1 cellular context compared by ENCODE assay signal in the genomic region with DNA sequence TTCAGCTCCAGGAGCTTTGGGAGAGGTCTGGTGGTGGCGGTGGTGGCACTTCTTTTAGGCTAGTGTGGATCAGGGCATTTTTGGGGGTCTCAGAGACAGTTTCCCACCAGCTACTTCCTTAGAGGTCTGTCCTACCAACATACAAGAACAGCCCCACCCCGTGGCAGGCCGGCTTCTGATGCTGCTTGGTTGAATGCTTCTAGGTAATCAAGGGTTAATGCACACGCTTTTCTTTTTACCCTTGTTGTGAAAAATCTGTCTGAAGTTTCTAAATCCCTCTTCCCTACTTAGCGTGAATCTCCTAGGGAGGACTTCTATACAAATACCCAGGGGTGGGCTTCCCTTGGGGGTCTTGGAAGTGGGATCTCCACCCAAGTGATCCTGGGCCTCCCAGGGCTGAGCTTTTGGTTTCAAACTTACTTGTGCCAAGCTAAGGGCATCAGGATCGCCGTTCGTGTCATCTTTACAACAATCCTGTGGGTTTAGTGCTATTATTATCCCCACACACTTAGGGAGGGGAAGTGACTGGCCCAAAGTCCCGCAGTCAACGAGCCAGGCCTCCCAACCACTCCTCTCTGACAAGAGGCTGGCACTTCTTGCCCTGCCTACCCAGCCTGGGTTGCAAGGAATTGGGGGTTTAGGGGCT.
TF ChIP-seq lines count a peak whose summit lies in the region.

No MANE protein-coding gene starts in this region.

TF ChIP-seq in HCT116, 20 proteins besides CTCF, POLR2A, EP300 and RAD21 (continued from another document):
- TF ChIP-seq, protein P1, sequence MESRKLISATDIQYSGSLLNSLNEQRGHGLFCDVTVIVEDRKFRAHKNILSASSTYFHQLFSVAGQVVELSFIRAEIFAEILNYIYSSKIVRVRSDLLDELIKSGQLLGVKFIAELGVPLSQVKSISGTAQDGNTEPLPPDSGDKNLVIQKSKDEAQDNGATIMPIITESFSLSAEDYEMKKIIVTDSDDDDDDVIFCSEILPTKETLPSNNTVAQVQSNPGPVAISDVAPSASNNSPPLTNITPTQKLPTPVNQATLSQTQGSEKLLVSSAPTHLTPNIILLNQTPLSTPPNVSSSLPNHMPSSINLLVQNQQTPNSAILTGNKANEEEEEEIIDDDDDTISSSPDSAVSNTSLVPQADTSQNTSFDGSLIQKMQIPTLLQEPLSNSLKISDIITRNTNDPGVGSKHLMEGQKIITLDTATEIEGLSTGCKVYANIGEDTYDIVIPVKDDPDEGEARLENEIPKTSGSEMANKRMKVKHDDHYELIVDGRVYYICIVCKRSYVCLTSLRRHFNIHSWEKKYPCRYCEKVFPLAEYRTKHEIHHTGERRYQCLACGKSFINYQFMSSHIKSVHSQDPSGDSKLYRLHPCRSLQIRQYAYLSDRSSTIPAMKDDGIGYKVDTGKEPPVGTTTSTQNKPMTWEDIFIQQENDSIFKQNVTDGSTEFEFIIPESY (IDR thresholded peaks at IDR 0.05; ENCODE audit: extremely low read depth, insufficient replicate concordance, low read length), result no peak
- TF ChIP-seq ELF1 (IDR thresholded peaks at IDR 0.05; ENCODE audit: borderline replicate concordance, low read depth), result no peak
- TF ChIP-seq, protein P2, sequence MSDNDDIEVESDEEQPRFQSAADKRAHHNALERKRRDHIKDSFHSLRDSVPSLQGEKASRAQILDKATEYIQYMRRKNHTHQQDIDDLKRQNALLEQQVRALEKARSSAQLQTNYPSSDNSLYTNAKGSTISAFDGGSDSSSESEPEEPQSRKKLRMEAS (IDR thresholded peaks at IDR 0.05), result no peak
- TF ChIP-seq ZFX (IDR thresholded peaks at IDR 0.05), result no peak
- no peak for TF ChIP-seq ZNF274 (IDR thresholded peaks at IDR 0.05; ENCODE audit: low read depth, low read length)
- TF ChIP-seq CBX3 (IDR thresholded peaks at IDR 0.05; ENCODE audit: low read depth), result no peak
- no peak for TF ChIP-seq EGR1 (IDR thresholded peaks at IDR 0.05; ENCODE audit: low read depth)
- no peak for TF ChIP-seq SIN3A (IDR thresholded peaks at IDR 0.05; ENCODE audit: low read depth)
- TF ChIP-seq SRF (IDR thresholded peaks at IDR 0.05; ENCODE audit: low read depth), result no peak
- TF ChIP-seq FOSL1 (IDR thresholded peaks at IDR 0.05; ENCODE audit: low read depth), result no peak
- TF ChIP-seq, protein P3, sequence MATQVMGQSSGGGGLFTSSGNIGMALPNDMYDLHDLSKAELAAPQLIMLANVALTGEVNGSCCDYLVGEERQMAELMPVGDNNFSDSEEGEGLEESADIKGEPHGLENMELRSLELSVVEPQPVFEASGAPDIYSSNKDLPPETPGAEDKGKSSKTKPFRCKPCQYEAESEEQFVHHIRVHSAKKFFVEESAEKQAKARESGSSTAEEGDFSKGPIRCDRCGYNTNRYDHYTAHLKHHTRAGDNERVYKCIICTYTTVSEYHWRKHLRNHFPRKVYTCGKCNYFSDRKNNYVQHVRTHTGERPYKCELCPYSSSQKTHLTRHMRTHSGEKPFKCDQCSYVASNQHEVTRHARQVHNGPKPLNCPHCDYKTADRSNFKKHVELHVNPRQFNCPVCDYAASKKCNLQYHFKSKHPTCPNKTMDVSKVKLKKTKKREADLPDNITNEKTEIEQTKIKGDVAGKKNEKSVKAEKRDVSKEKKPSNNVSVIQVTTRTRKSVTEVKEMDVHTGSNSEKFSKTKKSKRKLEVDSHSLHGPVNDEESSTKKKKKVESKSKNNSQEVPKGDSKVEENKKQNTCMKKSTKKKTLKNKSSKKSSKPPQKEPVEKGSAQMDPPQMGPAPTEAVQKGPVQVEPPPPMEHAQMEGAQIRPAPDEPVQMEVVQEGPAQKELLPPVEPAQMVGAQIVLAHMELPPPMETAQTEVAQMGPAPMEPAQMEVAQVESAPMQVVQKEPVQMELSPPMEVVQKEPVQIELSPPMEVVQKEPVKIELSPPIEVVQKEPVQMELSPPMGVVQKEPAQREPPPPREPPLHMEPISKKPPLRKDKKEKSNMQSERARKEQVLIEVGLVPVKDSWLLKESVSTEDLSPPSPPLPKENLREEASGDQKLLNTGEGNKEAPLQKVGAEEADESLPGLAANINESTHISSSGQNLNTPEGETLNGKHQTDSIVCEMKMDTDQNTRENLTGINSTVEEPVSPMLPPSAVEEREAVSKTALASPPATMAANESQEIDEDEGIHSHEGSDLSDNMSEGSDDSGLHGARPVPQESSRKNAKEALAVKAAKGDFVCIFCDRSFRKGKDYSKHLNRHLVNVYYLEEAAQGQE (IDR thresholded peaks at IDR 0.05; ENCODE audit: low read depth), result no peak
- TF ChIP-seq EZH2 (IDR thresholded peaks at IDR 0.05), result no peak
